6 cellular contexts compared by ENCODE assay signal in the genomic region with DNA sequence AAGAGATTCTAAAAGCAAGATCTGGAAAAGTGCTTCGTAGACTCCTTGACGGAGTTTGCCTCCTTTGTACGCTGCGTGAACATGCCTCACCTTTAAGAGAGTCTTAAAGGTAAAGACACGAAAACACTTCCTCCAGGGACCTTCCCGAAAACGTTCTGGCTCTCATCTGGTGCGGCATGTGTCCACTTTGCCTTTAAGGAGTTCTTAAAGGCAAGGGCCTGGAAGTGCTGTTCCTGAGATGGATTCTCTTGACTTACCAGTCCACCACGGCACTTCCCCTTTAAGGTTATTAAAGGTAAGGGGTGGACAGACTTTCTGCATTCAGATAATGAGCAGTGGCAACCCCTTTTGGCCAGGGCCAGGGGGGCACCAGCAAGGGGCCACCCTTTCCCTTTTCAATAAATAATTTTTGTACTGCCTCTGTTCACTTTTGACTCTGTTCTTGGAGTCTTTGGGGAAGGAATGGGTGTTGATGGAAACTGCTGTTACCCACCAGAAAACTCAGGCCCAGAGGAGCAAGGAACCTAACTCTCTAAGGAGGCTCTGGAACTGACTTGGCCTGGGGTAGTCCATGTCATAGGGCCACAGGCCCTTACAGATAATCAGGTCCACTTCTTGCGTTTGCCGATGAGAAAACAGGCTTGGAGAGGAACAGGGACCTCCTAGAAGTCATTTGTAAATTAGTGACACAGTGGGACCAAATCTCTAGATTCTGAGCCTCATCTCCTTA. TPM values are rescaled to one million over a fixed set of nuclear protein-coding genes. Genes with fewer than 3 reads are reported as not detected.
DNase-seq lines count a peak whose midpoint lies in the region; ATAC-seq and TF ChIP-seq lines count a peak whose summit lies in the region.

No MANE protein-coding gene starts in this region.

- H3K36me3 Mint-ChIP-seq in CD4-positive, alpha-beta T cell (ENCODE audit: low read depth) = peaks cover 10% of the 10 kb centered on the region
- H3K36me3 Mint-ChIP-seq in activated naive CD4-positive, alpha-beta T cell treated with anti-CD3 and anti-CD28 coated beads, Interleukin-2, amount 10 ng/mL, durations not matched to agents 7 days and 5 days = peaks cover 7% of the 10 kb centered on the region

- H3K4me1 Mint-ChIP-seq in CD4-positive, alpha-beta T cell (ENCODE audit: low read depth) = peaks cover 69% of the 10 kb centered on the region
- peaks cover 53% of the 10 kb centered on the region for H3K4me1 Mint-ChIP-seq in activated naive CD4-positive, alpha-beta T cell treated with anti-CD3 and anti-CD28 coated beads, Interleukin-2, amount 10 ng/mL, durations not matched to agents 7 days and 5 days

- 15 to 17% methylated on average over 11 of the region's 11 CpGs for WGBS in aorta, 2 donors

- H3K27ac Mint-ChIP-seq in CD4-positive, alpha-beta T cell = peak overlapping the region; percentile 93
- H3K27ac Mint-ChIP-seq in activated naive CD4-positive, alpha-beta T cell treated with anti-CD3 and anti-CD28 coated beads, Interleukin-2, amount 10 ng/mL, durations not matched to agents 7 days and 5 days = peak overlapping the region; percentile 95

- no peaks in the 10 kb centered on the region for H3K9me3 ChIP-seq in CD4-positive, alpha-beta T cell (ENCODE audit: control insufficient read depth, low read length)
- no peaks in the 10 kb centered on the region for H3K9me3 ChIP-seq in aorta (ENCODE audit: control insufficient read depth, low read length)

- no peaks in the 10 kb centered on the region for H3K9me3 Mint-ChIP-seq in CD4-positive, alpha-beta T cell
- H3K9me3 Mint-ChIP-seq in activated naive CD4-positive, alpha-beta T cell treated with anti-CD3 and anti-CD28 coated beads, Interleukin-2, amount 10 ng/mL, durations not matched to agents 7 days and 5 days = no peaks in the 10 kb centered on the region

- peak overlapping the region; percentile 65 for H3K27ac ChIP-seq in CD4-positive, alpha-beta T cell (ENCODE audit: low read depth, low read length)
- H3K27ac ChIP-seq in aorta (ENCODE audit: low read depth in 1 of 2, low read length in 2 of 2) = no peak overlapping the region

- CTCF ChIA-PET in CD4-positive, alpha-beta T cell (lab: Charles Lee) = interaction anchor here (0.7 to 6.1 kb wide), 13 partner anchors 11 to 317 kb away, joined by 3 to 67 read pairs (median 5); partner anchors contain the start of genes LRP10, PRMT5 and RBM23
- CTCF ChIA-PET in activated naive CD4-positive, alpha-beta T cell treated with anti-CD3 and anti-CD28 coated beads, Interleukin-2, amount 10 ng/mL, durations not matched to agents 7 days and 5 days (lab: Charles Lee) = interaction anchor here (1.1 to 11.8 kb wide), 4 partner anchors 9 to 96 kb away, joined by 3 to 115 read pairs (median 10); partner anchors contain the start of gene LRP10

- POLR2A ChIA-PET in CD4-positive, alpha-beta T cell (lab: Charles Lee) = interaction anchor here (0.8 to 8.8 kb wide), 13 partner anchors 9 to 317 kb away, joined by 3 to 97 read pairs (median 5); partner anchors contain the start of genes ACIN1, C14orf119, LRP10 and OXA1L

- peak overlapping the region; percentile 95 for H3K4me3 Mint-ChIP-seq in CD4-positive, alpha-beta T cell
- H3K4me3 Mint-ChIP-seq in activated naive CD4-positive, alpha-beta T cell treated with anti-CD3 and anti-CD28 coated beads, Interleukin-2, amount 10 ng/mL, durations not matched to agents 7 days and 5 days = peak overlapping the region; percentile 87

- H3K4me3 ChIP-seq in kidney epithelial cell (ENCODE audit: low read depth, low read length) (peak overlapping the region; percentile 63), aorta (ENCODE audit: low read length in 2 of 2) (peak overlapping the region in 1 of 2 donors; percentile 70)

- H3K27me3 Mint-ChIP-seq in CD4-positive, alpha-beta T cell = no peaks in the 10 kb centered on the region
- H3K27me3 Mint-ChIP-seq in activated naive CD4-positive, alpha-beta T cell treated with anti-CD3 and anti-CD28 coated beads, Interleukin-2, amount 10 ng/mL, durations not matched to agents 7 days and 5 days = peaks cover 41% of the 10 kb centered on the region

- TF ChIP-seq CTCF in CD4-positive, alpha-beta T cell (IDR thresholded peaks at IDR 0.05) = no peak
- TF ChIP-seq CTCF in kidney epithelial cell (IDR thresholded peaks at IDR 0.05; ENCODE audit: insufficient read depth, low read length, poor library complexity, severe bottlenecking) = no peak

- H3K36me3 ChIP-seq in kidney epithelial cell (ENCODE audit: control insufficient read depth, insufficient read depth, low read length) = no peaks in the 10 kb centered on the region
- H3K36me3 ChIP-seq in aorta (ENCODE audit: control insufficient read depth in 1 of 2, insufficient read depth in 2 of 2, low read length in 1 of 2) = no peaks in the 10 kb centered on the region

- peak in 7 of 10 experiments; percentile 20 to 31 (median 25) for DNase-seq in CD4-positive, alpha-beta T cell
- DNase-seq in NCI-H1930 (lab: John Stamatoyannopoulos, UW) = peak; percentile 69 to 74
- DNase-seq in activated naive CD4-positive, alpha-beta T cell treated with anti-CD3 and anti-CD28 coated beads, Interleukin-2, amount 10 ng/mL, durations not matched to agents 7 days and 5 days = peak; percentile 72
- peak; percentile 92 for DNase-seq in kidney epithelial cell (ENCODE audit: low read depth)
- DNase-seq in aorta = peak in 1 of 2 donors; percentile 30

- intact Hi-C loops in CD4-positive, alpha-beta T cell (cut with DNase I, micrococcal nuclease) = loop anchor here (1.0 to 2.0 kb wide), 3 partner anchors 15 to 963 kb away; no protein-coding TSS in a partner anchor
- intact Hi-C loops in aorta (cut with DNase I) = no loop called here

- no peaks in the 10 kb centered on the region for H3K4me1 ChIP-seq in aorta (ENCODE audit: control insufficient read depth in 1 of 2, insufficient read depth in 2 of 2, low read length in 2 of 2)

- peak; percentile 50 for ATAC-seq in CD4-positive, alpha-beta T cell (ENCODE audit: poor library complexity)
- ATAC-seq in GM21786 (IDR thresholded peaks at IDR 0.05; ENCODE audit: unreplicated experiment) = peak; percentile 41
- peak; percentile 30 for ATAC-seq in aorta (ENCODE audit: low FRiP score)

- H3K27me3 ChIP-seq in CD4-positive, alpha-beta T cell (ENCODE audit: control insufficient read depth, insufficient read depth, low read length) = no peaks in the 10 kb centered on the region
- H3K27me3 ChIP-seq in kidney epithelial cell (ENCODE audit: control insufficient read depth, insufficient read depth, low read length) (no peaks in the 10 kb centered on the region), aorta (ENCODE audit: control insufficient read depth in 1 of 2, insufficient read depth in 2 of 2, low read length in 1 of 2) (no peaks in the 10 kb centered on the region)

RNA-seq across cellular contexts. Expression of gene REM2, which starts 4.4 kb away (rescaled TPM):
- total RNA-seq in CD4-positive, alpha-beta T cell = 1 to 10 TPM; 9.2 to 9.4 TPM
- total RNA-seq in kidney epithelial cell (0.48 and 1.2 TPM in 2 replicates), aorta (under 1 TPM; 0.36 to 0.75 TPM)
- under 1 TPM in 1 of 2 donors, not detected in 1; 0.92 TPM for polyA plus RNA-seq in aorta

RNA-seq across cellular contexts. Expression of gene LRP10, which starts 15.9 kb away (rescaled TPM):
- 10 to 100 TPM; 52.4 to 54.6 TPM for total RNA-seq in CD4-positive, alpha-beta T cell
- total RNA-seq in kidney epithelial cell (124 and 150 TPM in 2 replicates), aorta (100 to 1,000 TPM; 161 to 187 TPM)
- 100 to 1,000 TPM in 1 of 2 donors, 10 to 100 TPM in 1; 53.0 to 134 TPM for polyA plus RNA-seq in aorta

RNA-seq across cellular contexts. Expression of gene RBM23, which starts 31.5 kb away (rescaled TPM):
- 100 to 1,000 TPM in 1 of 2 experiments, 10 to 100 TPM in 1; 87.9 to 111 TPM for total RNA-seq in CD4-positive, alpha-beta T cell
- total RNA-seq in kidney epithelial cell (96.1 and 146 TPM in 2 replicates), aorta (10 to 100 TPM; 65.4 to 72.6 TPM)
- polyA plus RNA-seq in aorta = 10 to 100 TPM; 19.9 to 54.3 TPM

RNA-seq across cellular contexts. Expression of gene PRMT5, which starts 41.8 kb away (rescaled TPM):
- total RNA-seq in CD4-positive, alpha-beta T cell = 10 to 100 TPM; 15.6 to 19.3 TPM
- total RNA-seq in kidney epithelial cell (94.0 and 107 TPM in 2 replicates), aorta (10 to 100 TPM; 32.0 to 36.5 TPM)
- 10 to 100 TPM; 27.7 to 36.2 TPM for polyA plus RNA-seq in aorta

RNA-seq across cellular contexts. Expression of gene MMP14, which starts 51.0 kb away (rescaled TPM):
- total RNA-seq in CD4-positive, alpha-beta T cell = 1 to 10 TPM; 2.6 to 2.9 TPM
- total RNA-seq in kidney epithelial cell (650 and 669 TPM in 2 replicates), aorta (100 to 1,000 TPM; 206 to 250 TPM)
- polyA plus RNA-seq in aorta = 10 to 100 TPM; 29.8 to 99.2 TPM

Comparison
In these comparisons a context has a peak if more than half of its experiments do, and no peak if none do; other contexts are left out.
1. intact Hi-C loops: an anchor here in CD4-positive, alpha-beta T cell (1.0 to 2.0 kb wide); none called in aorta.